2 cellular contexts compared by ENCODE assay signal in the genomic region with DNA sequence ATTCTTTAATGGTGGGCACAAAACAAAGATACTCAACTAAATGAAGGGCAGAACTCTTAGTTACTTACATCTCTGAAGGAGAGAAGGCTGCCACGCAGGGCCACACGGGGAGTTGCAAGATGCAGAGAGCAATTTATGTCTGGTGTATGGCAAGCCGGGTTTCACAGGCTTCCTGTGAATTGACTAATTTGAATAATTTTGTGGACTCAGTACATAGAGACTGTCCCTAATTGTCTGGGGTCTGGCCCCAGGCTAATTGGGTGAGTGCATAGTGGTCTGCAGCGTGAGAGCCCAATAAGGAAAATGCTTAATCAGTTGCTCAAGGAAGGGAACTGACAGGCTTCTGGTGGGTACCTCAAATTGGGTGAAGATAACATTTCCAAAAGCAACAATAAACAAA.
TF ChIP-seq lines count a peak whose summit lies in the region.

No MANE protein-coding gene starts in this region.

TF ChIP-seq in WTC11, 78 proteins besides CTCF, POLR2A, EP300 and RAD21:
- TF ChIP-seq, protein P1, sequence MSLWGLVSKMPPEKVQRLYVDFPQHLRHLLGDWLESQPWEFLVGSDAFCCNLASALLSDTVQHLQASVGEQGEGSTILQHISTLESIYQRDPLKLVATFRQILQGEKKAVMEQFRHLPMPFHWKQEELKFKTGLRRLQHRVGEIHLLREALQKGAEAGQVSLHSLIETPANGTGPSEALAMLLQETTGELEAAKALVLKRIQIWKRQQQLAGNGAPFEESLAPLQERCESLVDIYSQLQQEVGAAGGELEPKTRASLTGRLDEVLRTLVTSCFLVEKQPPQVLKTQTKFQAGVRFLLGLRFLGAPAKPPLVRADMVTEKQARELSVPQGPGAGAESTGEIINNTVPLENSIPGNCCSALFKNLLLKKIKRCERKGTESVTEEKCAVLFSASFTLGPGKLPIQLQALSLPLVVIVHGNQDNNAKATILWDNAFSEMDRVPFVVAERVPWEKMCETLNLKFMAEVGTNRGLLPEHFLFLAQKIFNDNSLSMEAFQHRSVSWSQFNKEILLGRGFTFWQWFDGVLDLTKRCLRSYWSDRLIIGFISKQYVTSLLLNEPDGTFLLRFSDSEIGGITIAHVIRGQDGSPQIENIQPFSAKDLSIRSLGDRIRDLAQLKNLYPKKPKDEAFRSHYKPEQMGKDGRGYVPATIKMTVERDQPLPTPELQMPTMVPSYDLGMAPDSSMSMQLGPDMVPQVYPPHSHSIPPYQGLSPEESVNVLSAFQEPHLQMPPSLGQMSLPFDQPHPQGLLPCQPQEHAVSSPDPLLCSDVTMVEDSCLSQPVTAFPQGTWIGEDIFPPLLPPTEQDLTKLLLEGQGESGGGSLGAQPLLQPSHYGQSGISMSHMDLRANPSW (CRISPR knock-in tag; conservative IDR thresholded peaks at IDR 0.05; ENCODE audit: low read depth), result no peak
- TF ChIP-seq RELA (CRISPR knock-in tag; IDR thresholded peaks at IDR 0.05; ENCODE audit: borderline replicate concordance) (no peak), TEAD1 (CRISPR knock-in tag; IDR thresholded peaks at IDR 0.05) (no peak), ZNF219 (CRISPR knock-in tag; IDR thresholded peaks at IDR 0.05; ENCODE audit: borderline replicate concordance) (no peak), ZBTB21 (CRISPR knock-in tag; IDR thresholded peaks at IDR 0.05; ENCODE audit: borderline replicate concordance) (no peak), CREB1 (CRISPR knock-in tag; IDR thresholded peaks at IDR 0.05) (no peak), NR2C2 (CRISPR knock-in tag; IDR thresholded peaks at IDR 0.05) (no peak), GRHL2 (CRISPR knock-in tag; IDR thresholded peaks at IDR 0.05; ENCODE audit: insufficient replicate concordance, severe bottlenecking) (no peak)
- TF ChIP-seq, protein P2, sequence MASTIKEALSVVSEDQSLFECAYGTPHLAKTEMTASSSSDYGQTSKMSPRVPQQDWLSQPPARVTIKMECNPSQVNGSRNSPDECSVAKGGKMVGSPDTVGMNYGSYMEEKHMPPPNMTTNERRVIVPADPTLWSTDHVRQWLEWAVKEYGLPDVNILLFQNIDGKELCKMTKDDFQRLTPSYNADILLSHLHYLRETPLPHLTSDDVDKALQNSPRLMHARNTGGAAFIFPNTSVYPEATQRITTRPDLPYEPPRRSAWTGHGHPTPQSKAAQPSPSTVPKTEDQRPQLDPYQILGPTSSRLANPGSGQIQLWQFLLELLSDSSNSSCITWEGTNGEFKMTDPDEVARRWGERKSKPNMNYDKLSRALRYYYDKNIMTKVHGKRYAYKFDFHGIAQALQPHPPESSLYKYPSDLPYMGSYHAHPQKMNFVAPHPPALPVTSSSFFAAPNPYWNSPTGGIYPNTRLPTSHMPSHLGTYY (CRISPR knock-in tag; IDR thresholded peaks at IDR 0.05), result no peak
- TF ChIP-seq, protein P3, sequence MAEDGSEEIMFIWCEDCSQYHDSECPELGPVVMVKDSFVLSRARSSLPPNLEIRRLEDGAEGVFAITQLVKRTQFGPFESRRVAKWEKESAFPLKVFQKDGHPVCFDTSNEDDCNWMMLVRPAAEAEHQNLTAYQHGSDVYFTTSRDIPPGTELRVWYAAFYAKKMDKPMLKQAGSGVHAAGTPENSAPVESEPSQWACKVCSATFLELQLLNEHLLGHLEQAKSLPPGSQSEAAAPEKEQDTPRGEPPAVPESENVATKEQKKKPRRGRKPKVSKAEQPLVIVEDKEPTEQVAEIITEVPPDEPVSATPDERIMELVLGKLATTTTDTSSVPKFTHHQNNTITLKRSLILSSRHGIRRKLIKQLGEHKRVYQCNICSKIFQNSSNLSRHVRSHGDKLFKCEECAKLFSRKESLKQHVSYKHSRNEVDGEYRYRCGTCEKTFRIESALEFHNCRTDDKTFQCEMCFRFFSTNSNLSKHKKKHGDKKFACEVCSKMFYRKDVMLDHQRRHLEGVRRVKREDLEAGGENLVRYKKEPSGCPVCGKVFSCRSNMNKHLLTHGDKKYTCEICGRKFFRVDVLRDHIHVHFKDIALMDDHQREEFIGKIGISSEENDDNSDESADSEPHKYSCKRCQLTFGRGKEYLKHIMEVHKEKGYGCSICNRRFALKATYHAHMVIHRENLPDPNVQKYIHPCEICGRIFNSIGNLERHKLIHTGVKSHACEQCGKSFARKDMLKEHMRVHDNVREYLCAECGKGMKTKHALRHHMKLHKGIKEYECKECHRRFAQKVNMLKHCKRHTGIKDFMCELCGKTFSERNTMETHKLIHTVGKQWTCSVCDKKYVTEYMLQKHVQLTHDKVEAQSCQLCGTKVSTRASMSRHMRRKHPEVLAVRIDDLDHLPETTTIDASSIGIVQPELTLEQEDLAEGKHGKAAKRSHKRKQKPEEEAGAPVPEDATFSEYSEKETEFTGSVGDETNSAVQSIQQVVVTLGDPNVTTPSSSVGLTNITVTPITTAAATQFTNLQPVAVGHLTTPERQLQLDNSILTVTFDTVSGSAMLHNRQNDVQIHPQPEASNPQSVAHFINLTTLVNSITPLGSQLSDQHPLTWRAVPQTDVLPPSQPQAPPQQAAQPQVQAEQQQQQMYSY (CRISPR knock-in tag; IDR thresholded peaks at IDR 0.05), result no peak
- TF ChIP-seq, protein P4, sequence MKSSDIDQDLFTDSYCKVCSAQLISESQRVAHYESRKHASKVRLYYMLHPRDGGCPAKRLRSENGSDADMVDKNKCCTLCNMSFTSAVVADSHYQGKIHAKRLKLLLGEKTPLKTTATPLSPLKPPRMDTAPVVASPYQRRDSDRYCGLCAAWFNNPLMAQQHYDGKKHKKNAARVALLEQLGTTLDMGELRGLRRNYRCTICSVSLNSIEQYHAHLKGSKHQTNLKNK (CRISPR knock-in tag; IDR thresholded peaks at IDR 0.05), result no peak
- TF ChIP-seq, protein P5, sequence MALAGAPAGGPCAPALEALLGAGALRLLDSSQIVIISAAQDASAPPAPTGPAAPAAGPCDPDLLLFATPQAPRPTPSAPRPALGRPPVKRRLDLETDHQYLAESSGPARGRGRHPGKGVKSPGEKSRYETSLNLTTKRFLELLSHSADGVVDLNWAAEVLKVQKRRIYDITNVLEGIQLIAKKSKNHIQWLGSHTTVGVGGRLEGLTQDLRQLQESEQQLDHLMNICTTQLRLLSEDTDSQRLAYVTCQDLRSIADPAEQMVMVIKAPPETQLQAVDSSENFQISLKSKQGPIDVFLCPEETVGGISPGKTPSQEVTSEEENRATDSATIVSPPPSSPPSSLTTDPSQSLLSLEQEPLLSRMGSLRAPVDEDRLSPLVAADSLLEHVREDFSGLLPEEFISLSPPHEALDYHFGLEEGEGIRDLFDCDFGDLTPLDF (CRISPR knock-in tag; IDR thresholded peaks at IDR 0.05), result no peak

TF ChIP-seq in neural cell, 6 proteins besides CTCF, POLR2A, EP300 and RAD21 (continued from another document):
- TF ChIP-seq, protein P6, sequence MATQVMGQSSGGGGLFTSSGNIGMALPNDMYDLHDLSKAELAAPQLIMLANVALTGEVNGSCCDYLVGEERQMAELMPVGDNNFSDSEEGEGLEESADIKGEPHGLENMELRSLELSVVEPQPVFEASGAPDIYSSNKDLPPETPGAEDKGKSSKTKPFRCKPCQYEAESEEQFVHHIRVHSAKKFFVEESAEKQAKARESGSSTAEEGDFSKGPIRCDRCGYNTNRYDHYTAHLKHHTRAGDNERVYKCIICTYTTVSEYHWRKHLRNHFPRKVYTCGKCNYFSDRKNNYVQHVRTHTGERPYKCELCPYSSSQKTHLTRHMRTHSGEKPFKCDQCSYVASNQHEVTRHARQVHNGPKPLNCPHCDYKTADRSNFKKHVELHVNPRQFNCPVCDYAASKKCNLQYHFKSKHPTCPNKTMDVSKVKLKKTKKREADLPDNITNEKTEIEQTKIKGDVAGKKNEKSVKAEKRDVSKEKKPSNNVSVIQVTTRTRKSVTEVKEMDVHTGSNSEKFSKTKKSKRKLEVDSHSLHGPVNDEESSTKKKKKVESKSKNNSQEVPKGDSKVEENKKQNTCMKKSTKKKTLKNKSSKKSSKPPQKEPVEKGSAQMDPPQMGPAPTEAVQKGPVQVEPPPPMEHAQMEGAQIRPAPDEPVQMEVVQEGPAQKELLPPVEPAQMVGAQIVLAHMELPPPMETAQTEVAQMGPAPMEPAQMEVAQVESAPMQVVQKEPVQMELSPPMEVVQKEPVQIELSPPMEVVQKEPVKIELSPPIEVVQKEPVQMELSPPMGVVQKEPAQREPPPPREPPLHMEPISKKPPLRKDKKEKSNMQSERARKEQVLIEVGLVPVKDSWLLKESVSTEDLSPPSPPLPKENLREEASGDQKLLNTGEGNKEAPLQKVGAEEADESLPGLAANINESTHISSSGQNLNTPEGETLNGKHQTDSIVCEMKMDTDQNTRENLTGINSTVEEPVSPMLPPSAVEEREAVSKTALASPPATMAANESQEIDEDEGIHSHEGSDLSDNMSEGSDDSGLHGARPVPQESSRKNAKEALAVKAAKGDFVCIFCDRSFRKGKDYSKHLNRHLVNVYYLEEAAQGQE (IDR thresholded peaks at IDR 0.05; ENCODE audit: borderline replicate concordance), result no peak
- no peak for TF ChIP-seq MXI1 (conservative IDR thresholded peaks at IDR 0.05; ENCODE audit: poor library complexity, severe bottlenecking)
